20 cellular contexts compared by ENCODE assay signal in the genomic region with DNA sequence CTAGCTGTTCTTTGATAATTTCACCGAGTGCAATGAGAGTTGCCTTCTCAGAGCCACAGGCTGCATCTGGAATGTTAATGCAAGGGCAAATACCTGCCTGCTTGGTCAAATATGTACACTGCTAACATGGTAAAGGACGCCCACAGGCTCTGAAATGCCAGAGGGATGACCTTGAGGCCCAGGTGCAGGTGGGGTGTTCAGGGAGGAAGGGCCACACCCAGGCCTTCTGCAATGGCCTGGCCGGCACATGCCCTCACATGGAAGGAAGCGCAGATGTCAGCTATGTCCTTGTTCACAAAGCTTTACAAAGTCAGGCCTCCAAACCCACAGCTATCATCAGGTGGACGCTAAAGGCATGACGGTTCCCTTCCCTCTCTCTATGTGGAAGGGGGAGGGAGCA. TPM values are rescaled to one million over a fixed set of nuclear protein-coding genes. Genes with fewer than 3 reads are reported as not detected.
DNase-seq lines count a peak whose midpoint lies in the region; ATAC-seq, FAIRE-seq and TF ChIP-seq lines count a peak whose summit lies in the region.
"Had no signal": no experiment of that assay in that cellular context is flagged by ENCODE, and none has a peak within 500 bp of the region (broad histone marks: within the 10 kb centered on the region; RNA-seq: fewer than 3 reads in every experiment).

No MANE protein-coding gene starts in this region.

- no peak for FAIRE-seq in frontal cortex (lab: Jason Lieb, UNC)
- FAIRE-seq: colon had no signal

- TF ChIP-seq CTCF in heart left ventricle (IDR thresholded peaks at IDR 0.05) = no peak
- TF ChIP-seq CTCF in upper lobe of right lung (IDR thresholded peaks at IDR 0.05) = no peak

- H3K27ac ChIP-seq in heart left ventricle = peak overlapping the region in 6 of 12 donors; percentile 6 to 44 (median 26)
- no peak overlapping the region for H3K27ac ChIP-seq in right cardiac atrium (ENCODE audit: low read length)
- no peak overlapping the region for H3K27ac ChIP-seq in upper lobe of right lung
- H3K27ac ChIP-seq: esophagus squamous epithelium, psoas muscle, RWPE1, thyroid gland had no signal

- DNase-seq in heart left ventricle (peak in 1 of 5 donors; percentile 16), right cardiac atrium (no peak), SW480 (ENCODE audit: low spot score) (peak; percentile 86), left lobe of liver (ENCODE audit: low spot score) (peak; percentile 29), upper lobe of right lung (peak; percentile 18), frontal cortex (ENCODE audit: low spot score in 2 of 2) (no peak)
- DNase-seq in effector CD8-positive, alpha-beta T cell (lab: John Stamatoyannopoulos, UW) = no peak
- DNase-seq: CD4-positive, alpha-beta memory T cell; DMS79; esophagus squamous epithelium; HCEC 1CT; NCI-H1436 treated with DMSO at 0.1 percent for 48 hours; NCI-H2171 treated with DMSO at 0.1 percent for 48 hours; psoas muscle; stimulated activated CD4-positive, alpha-beta T cell treated with anti-CD3 and anti-CD28 coated beads, Interleukin-4, amount 100 ng/mL, for 24 hours; stimulated activated naive CD4-positive, alpha-beta T cell treated with Interleukin-2 at 50 U/mL for 16 hours; thyroid gland had no signal

- intact Hi-C loops in heart left ventricle (cut with DNase I) (no loop called here), right cardiac atrium (cut with DNase I) (no loop called here), upper lobe of right lung (cut with DNase I) (no loop called here)

- no peaks in the 10 kb centered on the region for H3K27me3 ChIP-seq in heart left ventricle
- no peaks in the 10 kb centered on the region for H3K27me3 ChIP-seq in right cardiac atrium (ENCODE audit: control insufficient read depth, insufficient read depth)
- H3K27me3 ChIP-seq in upper lobe of right lung = no peaks in the 10 kb centered on the region
- H3K27me3 ChIP-seq: thyroid gland had no signal

- no peak overlapping the region for H3K4me3 ChIP-seq in heart left ventricle
- no peak overlapping the region for H3K4me3 ChIP-seq in right cardiac atrium (ENCODE audit: low read length)
- no peak overlapping the region for H3K4me3 ChIP-seq in upper lobe of right lung
- H3K4me3 ChIP-seq: esophagus squamous epithelium, psoas muscle, thyroid gland had no signal

- H3K9me3 ChIP-seq in heart left ventricle (peaks cover 0 to 17% (median 0%) of the 10 kb centered on the region in 12 donors), right cardiac atrium (ENCODE audit: control insufficient read depth, low read length) (no peaks in the 10 kb centered on the region), upper lobe of right lung (no peaks in the 10 kb centered on the region)
- H3K9me3 ChIP-seq: esophagus squamous epithelium, thyroid gland had no signal

- peak in 3 of 4 donors; percentile 16 to 42 (median 21) for ATAC-seq in heart left ventricle
- ATAC-seq in right cardiac atrium = no peak
- ATAC-seq in left lobe of liver = no peak
- peak; percentile 67 for ATAC-seq in upper lobe of right lung
- ATAC-seq: psoas muscle had no signal

- H3K36me3 ChIP-seq in heart left ventricle = peaks cover 0 to 16% (median 0%) of the 10 kb centered on the region in 9 donors
- no peaks in the 10 kb centered on the region for H3K36me3 ChIP-seq in upper lobe of right lung
- H3K36me3 ChIP-seq: esophagus squamous epithelium, thyroid gland had no signal

- WGBS in heart left ventricle, 4 donors = 40 to 44% (median 41%) methylated on average over 5 to 6 of the region's 6 CpGs
- 67% methylated on average over 6 of the region's 6 CpGs for WGBS in right cardiac atrium

- TF ChIP-seq POLR2A in heart left ventricle (IDR thresholded peaks at IDR 0.05) = no peak

- H3K4me1 ChIP-seq in heart left ventricle (peaks cover 0 to 37% (median 10%) of the 10 kb centered on the region in 12 donors), right cardiac atrium (ENCODE audit: control insufficient read depth, insufficient read depth, low read length) (no peaks in the 10 kb centered on the region), upper lobe of right lung (no peaks in the 10 kb centered on the region)
- H3K4me1 ChIP-seq: esophagus squamous epithelium, psoas muscle had no signal

RNA-seq across cellular contexts. Expression of a gene that starts 48.6 kb away (rescaled TPM):
- 10 to 100 TPM; 26.0 to 66.0 (median 37.7) TPM for total RNA-seq in heart left ventricle
- 10 to 100 TPM; 27.8 to 34.6 TPM for polyA plus RNA-seq in heart left ventricle
- total RNA-seq in right cardiac atrium = 10 to 100 TPM; 21.0 to 37.5 (median 32.0) TPM
- 18.6 TPM for polyA plus RNA-seq in right cardiac atrium
- total RNA-seq in left lobe of liver = 0.23 TPM
- total RNA-seq in upper lobe of right lung = 8.2 TPM
- total RNA-seq in frontal cortex = 3.3 TPM
- total RNA-seq: MCF 10A had no signal

Comparison
In these comparisons a context has a peak if more than half of its experiments do, and no peak if none do; other contexts are left out.
1. ATAC-seq: peak in heart left ventricle (3 of 4) and upper lobe of right lung (single experiment); none in right cardiac atrium (0 of 2) and left lobe of liver (single experiment).
2. DNase-seq: peak in SW480 (single experiment), left lobe of liver (single experiment) and upper lobe of right lung (single experiment); none in right cardiac atrium (0 of 3), effector CD8-positive, alpha-beta T cell (single experiment) and frontal cortex (0 of 2).